Comparison of ENCODE assay signal across 1 cellular context in genomic region chr14:33940561-33941011, GRCh38.
TF ChIP-seq lines count a peak whose summit lies in the region.

No MANE protein-coding gene starts in this region.

TF ChIP-seq in WTC11, 78 proteins besides CTCF, POLR2A, EP300 and RAD21:
- TF ChIP-seq, protein P1, sequence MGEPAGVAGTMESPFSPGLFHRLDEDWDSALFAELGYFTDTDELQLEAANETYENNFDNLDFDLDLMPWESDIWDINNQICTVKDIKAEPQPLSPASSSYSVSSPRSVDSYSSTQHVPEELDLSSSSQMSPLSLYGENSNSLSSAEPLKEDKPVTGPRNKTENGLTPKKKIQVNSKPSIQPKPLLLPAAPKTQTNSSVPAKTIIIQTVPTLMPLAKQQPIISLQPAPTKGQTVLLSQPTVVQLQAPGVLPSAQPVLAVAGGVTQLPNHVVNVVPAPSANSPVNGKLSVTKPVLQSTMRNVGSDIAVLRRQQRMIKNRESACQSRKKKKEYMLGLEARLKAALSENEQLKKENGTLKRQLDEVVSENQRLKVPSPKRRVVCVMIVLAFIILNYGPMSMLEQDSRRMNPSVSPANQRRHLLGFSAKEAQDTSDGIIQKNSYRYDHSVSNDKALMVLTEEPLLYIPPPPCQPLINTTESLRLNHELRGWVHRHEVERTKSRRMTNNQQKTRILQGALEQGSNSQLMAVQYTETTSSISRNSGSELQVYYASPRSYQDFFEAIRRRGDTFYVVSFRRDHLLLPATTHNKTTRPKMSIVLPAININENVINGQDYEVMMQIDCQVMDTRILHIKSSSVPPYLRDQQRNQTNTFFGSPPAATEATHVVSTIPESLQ (CRISPR knock-in tag; IDR thresholded peaks at IDR 0.05) = no peak
- no peak for TF ChIP-seq PRRX2 (CRISPR knock-in tag; IDR thresholded peaks at IDR 0.05)
- TF ChIP-seq, protein P2, sequence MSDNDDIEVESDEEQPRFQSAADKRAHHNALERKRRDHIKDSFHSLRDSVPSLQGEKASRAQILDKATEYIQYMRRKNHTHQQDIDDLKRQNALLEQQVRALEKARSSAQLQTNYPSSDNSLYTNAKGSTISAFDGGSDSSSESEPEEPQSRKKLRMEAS (CRISPR knock-in tag; IDR thresholded peaks at IDR 0.05) = no peak
- TF ChIP-seq ZNF219 (CRISPR knock-in tag; IDR thresholded peaks at IDR 0.05; ENCODE audit: borderline replicate concordance) = no peak
- TF ChIP-seq, protein P3, sequence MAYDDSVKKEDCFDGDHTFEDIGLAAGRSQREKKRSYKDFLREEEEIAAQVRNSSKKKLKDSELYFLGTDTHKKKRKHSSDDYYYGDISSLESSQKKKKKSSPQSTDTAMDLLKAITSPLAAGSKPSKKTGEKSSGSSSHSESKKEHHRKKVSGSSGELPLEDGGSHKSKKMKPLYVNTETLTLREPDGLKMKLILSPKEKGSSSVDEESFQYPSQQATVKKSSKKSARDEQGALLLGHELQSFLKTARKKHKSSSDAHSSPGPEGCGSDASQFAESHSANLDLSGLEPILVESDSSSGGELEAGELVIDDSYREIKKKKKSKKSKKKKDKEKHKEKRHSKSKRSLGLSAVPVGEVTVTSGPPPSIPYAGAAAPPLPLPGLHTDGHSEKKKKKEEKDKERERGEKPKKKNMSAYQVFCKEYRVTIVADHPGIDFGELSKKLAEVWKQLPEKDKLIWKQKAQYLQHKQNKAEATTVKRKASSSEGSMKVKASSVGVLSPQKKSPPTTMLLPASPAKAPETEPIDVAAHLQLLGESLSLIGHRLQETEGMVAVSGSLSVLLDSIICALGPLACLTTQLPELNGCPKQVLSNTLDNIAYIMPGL (CRISPR knock-in tag; IDR thresholded peaks at IDR 0.05) = no peak
- no peak for TF ChIP-seq FOXP1 (CRISPR knock-in tag; IDR thresholded peaks at IDR 0.05; ENCODE audit: borderline replicate concordance)
- TF ChIP-seq ARID4B (CRISPR knock-in tag; IDR thresholded peaks at IDR 0.05; ENCODE audit: borderline replicate concordance) = no peak
- no peak for TF ChIP-seq NR3C1 (CRISPR knock-in tag; conservative IDR thresholded peaks at IDR 0.05; ENCODE audit: low read depth)
- TF ChIP-seq, protein P4, sequence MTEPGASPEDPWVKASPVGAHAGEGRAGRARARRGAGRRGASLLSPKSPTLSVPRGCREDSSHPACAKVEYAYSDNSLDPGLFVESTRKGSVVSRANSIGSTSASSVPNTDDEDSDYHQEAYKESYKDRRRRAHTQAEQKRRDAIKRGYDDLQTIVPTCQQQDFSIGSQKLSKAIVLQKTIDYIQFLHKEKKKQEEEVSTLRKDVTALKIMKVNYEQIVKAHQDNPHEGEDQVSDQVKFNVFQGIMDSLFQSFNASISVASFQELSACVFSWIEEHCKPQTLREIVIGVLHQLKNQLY (CRISPR knock-in tag; IDR thresholded peaks at IDR 0.05) = no peak
- TF ChIP-seq SOX15 (CRISPR knock-in tag; IDR thresholded peaks at IDR 0.05) = no peak
- TF ChIP-seq ATF1 (CRISPR knock-in tag; IDR thresholded peaks at IDR 0.05) = no peak
- TF ChIP-seq MXD4 (CRISPR knock-in tag; IDR thresholded peaks at IDR 0.05; ENCODE audit: borderline replicate concordance) = no peak
- TF ChIP-seq NR2C2 (CRISPR knock-in tag; IDR thresholded peaks at IDR 0.05) = no peak
- TF ChIP-seq ATF3 (CRISPR knock-in tag; conservative IDR thresholded peaks at IDR 0.05) = no peak
- TF ChIP-seq ZBTB43 (CRISPR knock-in tag; IDR thresholded peaks at IDR 0.05) = no peak
- TF ChIP-seq ZBTB21 (CRISPR knock-in tag; IDR thresholded peaks at IDR 0.05; ENCODE audit: borderline replicate concordance) = no peak
